Comparison of ENCODE assay signal across 18 cellular contexts in genomic region chr1:173505401-173505800, GRCh38. TPM values are rescaled to one million over a fixed set of nuclear protein-coding genes. Genes with fewer than 3 reads are reported as not detected.
DNase-seq lines count a peak whose midpoint lies in the region; ATAC-seq, FAIRE-seq and TF ChIP-seq lines count a peak whose summit lies in the region.
"Had no signal": no experiment of that assay in that cellular context is flagged by ENCODE, and none has a peak within 500 bp of the region (broad histone marks: within the 10 kb centered on the region; RNA-seq: fewer than 3 reads in every experiment).

No MANE protein-coding gene starts in this region.

- H2AK9ac ChIP-seq in IMR-90 (replicated peaks; ENCODE audit: low read depth, low read length, poor library complexity) = no peak overlapping the region

- no peaks in the 10 kb centered on the region for H4K20me1 ChIP-seq in IMR-90 (ENCODE audit: insufficient read depth, low read length)

- no peaks in the 10 kb centered on the region for H3K27me3 Mint-ChIP-seq in activated CD8-positive, alpha-beta memory T cell treated with anti-CD3 and anti-CD28 coated beads, Interleukin-2, amount 10 ng/mL, durations not matched to agents 7 days and 5 days
- H3K27me3 Mint-ChIP-seq in stimulated activated memory B cell treated with anti-CD40 and anti-IgM and Interleukin-4, amounts not matched to agents 10 μg/mL and 1 μg/mL and 100 μg/mL, for 72 hours = no peaks in the 10 kb centered on the region
- H3K27me3 Mint-ChIP-seq: B cell; CD4-positive, alpha-beta T cell had no signal

- H3K4me1 ChIP-seq in IMR-90 (ENCODE audit: control insufficient read depth, insufficient read depth, low read length) = peaks cover 5% of the 10 kb centered on the region; the same call in 1 of the 2 replicates
- peaks cover 4% of the 10 kb centered on the region for H3K4me1 ChIP-seq in mesenchymal stem cell (ENCODE audit: control insufficient read depth, insufficient read depth, low read depth, low read length)

- POLR2A ChIA-PET in IMR-90 (lab: Charles Lee; ENCODE audit: unreplicated experiment) = no interaction called here

- H3K36me3 Mint-ChIP-seq in activated CD8-positive, alpha-beta memory T cell treated with anti-CD3 and anti-CD28 coated beads, Interleukin-2, amount 10 ng/mL, durations not matched to agents 7 days and 5 days = no peaks in the 10 kb centered on the region
- H3K36me3 Mint-ChIP-seq in stimulated activated memory B cell treated with anti-CD40 and anti-IgM and Interleukin-4, amounts not matched to agents 10 μg/mL and 1 μg/mL and 100 μg/mL, for 72 hours = no peaks in the 10 kb centered on the region

- H3K14ac ChIP-seq in IMR-90 (replicated peaks; ENCODE audit: low read depth, low read length) = no peak overlapping the region
- H3K14ac ChIP-seq in mesenchymal stem cell (ENCODE audit: low read length in 2 of 2) = no peak overlapping the region

- H3K4me2 ChIP-seq in IMR-90 (ENCODE audit: low read depth, low read length) (no peak overlapping the region), mesenchymal stem cell (ENCODE audit: low read length, poor library complexity, severe bottlenecking) (no peak overlapping the region)

- FAIRE-seq in bronchial epithelial cell (lab: Jason Lieb, UNC) = no peak
- FAIRE-seq: A204.1, GM12892 had no signal

- H2AFZ ChIP-seq in IMR-90 (replicated peaks; ENCODE audit: low read length, poor library complexity) = no peak overlapping the region
- no peak overlapping the region for H2AFZ ChIP-seq in mesenchymal stem cell (ENCODE audit: low read depth, low read length)

- H3K79me1 ChIP-seq in IMR-90 (ENCODE audit: low read depth in 1 of 2, low read length in 2 of 2) (no peaks in the 10 kb centered on the region), mesenchymal stem cell (replicated peaks; ENCODE audit: low read length, poor library complexity, severe bottlenecking) (no peaks in the 10 kb centered on the region)

- no peak for ATAC-seq in IMR-90 (ENCODE audit: low read depth)
- ATAC-seq in activated CD8-positive, alpha-beta memory T cell treated with anti-CD3 and anti-CD28 coated beads, Interleukin-2, amount 10 ng/mL, durations not matched to agents 7 days and 5 days = no peak
- no peak for ATAC-seq in GM21723 (IDR thresholded peaks at IDR 0.05; ENCODE audit: unreplicated experiment)
- ATAC-seq in stimulated activated memory B cell treated with anti-CD40 and anti-IgM and Interleukin-4, amounts not matched to agents 10 μg/mL and 1 μg/mL and 100 μg/mL, for 72 hours = no peak

- no peak overlapping the region for H3K27ac Mint-ChIP-seq in activated CD8-positive, alpha-beta memory T cell treated with anti-CD3 and anti-CD28 coated beads, Interleukin-2, amount 10 ng/mL, durations not matched to agents 7 days and 5 days
- H3K27ac Mint-ChIP-seq in stimulated activated memory B cell treated with anti-CD40 and anti-IgM and Interleukin-4, amounts not matched to agents 10 μg/mL and 1 μg/mL and 100 μg/mL, for 72 hours = no peak overlapping the region
- H3K27ac Mint-ChIP-seq: B cell; CD4-positive, alpha-beta T cell; HFFc6 had no signal

- H2BK5ac ChIP-seq in IMR-90 (ENCODE audit: low read depth, low read length, poor library complexity, severe bottlenecking) (no peak overlapping the region), mesenchymal stem cell (ENCODE audit: low read depth, low read length, poor library complexity, severe bottlenecking) (no peak overlapping the region)

- CTCF ChIA-PET in IMR-90 (lab: Yijun Ruan, JAX) = interaction anchor here (0.6 kb wide), 1 partner anchor 17 kb away, joined by 3 read pairs; no protein-coding TSS in a partner anchor
- CTCF ChIA-PET in activated CD8-positive, alpha-beta memory T cell treated with anti-CD3 and anti-CD28 coated beads, Interleukin-2, amount 10 ng/mL, durations not matched to agents 7 days and 5 days (lab: Charles Lee) = interaction anchor here (1.0 to 1.3 kb wide), 2 partner anchors 8 to 74 kb away, joined by 3 to 5 read pairs; no protein-coding TSS in a partner anchor

- DNase-seq in A172 (ENCODE audit: low spot score) (peak; percentile 33), IMR-90 (peak; percentile 34), bronchial epithelial cell (ENCODE audit: low read depth) (peak; percentile 12), mesenchymal stem cell (peak; percentile 16), OCI-M1 (lab: John Stamatoyannopoulos, UW) (no peak)
- DNase-seq in activated CD8-positive, alpha-beta memory T cell treated with anti-CD3 and anti-CD28 coated beads, Interleukin-2, amount 10 ng/mL, durations not matched to agents 7 days and 5 days = no peak
- DNase-seq: C1 segment of cervical spinal cord; Calu3; CD4-positive, alpha-beta T cell; DMS79 treated with DMSO at 0.1 percent for 48 hours; GDM1; HCEC 1CT; HFFc6 had no signal

- H2AK5ac ChIP-seq in IMR-90 (ENCODE audit: low read depth, low read length) = no peak overlapping the region
- H2AK5ac ChIP-seq in mesenchymal stem cell (ENCODE audit: low read length, severe bottlenecking) = no peak overlapping the region

- 0 out of 2 replicates have a peak, but pooled peaks cover 7% of the 10 kb centered on the region for H3K9me1 ChIP-seq in IMR-90 (ENCODE audit: insufficient read depth, low read length)

- H3K36me3 ChIP-seq in IMR-90 (ENCODE audit: control insufficient read depth, insufficient read depth, low read length) = no peaks in the 10 kb centered on the region
- no peaks in the 10 kb centered on the region for H3K36me3 ChIP-seq in bronchial epithelial cell (ENCODE audit: control insufficient read depth, insufficient read depth, low read length)
- no peaks in the 10 kb centered on the region for H3K36me3 ChIP-seq in mesenchymal stem cell (ENCODE audit: control insufficient read depth in 1 of 2, insufficient read depth in 2 of 2, low read depth in 1 of 2, low read length in 2 of 2)

- H2BK15ac ChIP-seq in IMR-90 (ENCODE audit: low read depth, low read length) (no peak overlapping the region), mesenchymal stem cell (ENCODE audit: low read depth, poor library complexity, severe bottlenecking) (no peak overlapping the region)

- TF ChIP-seq RAD21 in IMR-90 (IDR thresholded peaks at IDR 0.05; ENCODE audit: low read length) = no peak

- TF ChIP-seq CTCF in IMR-90 (conservative IDR thresholded peaks at IDR 0.05; ENCODE audit: low read depth, low read length) (no peak), bronchial epithelial cell (IDR thresholded peaks at IDR 0.05; ENCODE audit: insufficient read depth, low read length, severe bottlenecking) (no peak)

- no peaks in the 10 kb centered on the region for H3K9me3 Mint-ChIP-seq in activated CD8-positive, alpha-beta memory T cell treated with anti-CD3 and anti-CD28 coated beads, Interleukin-2, amount 10 ng/mL, durations not matched to agents 7 days and 5 days (ENCODE audit: low read depth)
- H3K9me3 Mint-ChIP-seq in stimulated activated memory B cell treated with anti-CD40 and anti-IgM and Interleukin-4, amounts not matched to agents 10 μg/mL and 1 μg/mL and 100 μg/mL, for 72 hours = no peaks in the 10 kb centered on the region
- H3K9me3 Mint-ChIP-seq: CD4-positive, alpha-beta T cell; HFFc6 had no signal

- H3K56ac ChIP-seq in IMR-90 (ENCODE audit: extremely low read depth, insufficient read depth, low read length) = no peak overlapping the region

- BruUV-seq in IMR-90 (replicated peaks; lab: Mats Ljungman, UMichigan) = no TSS peak

- no peak overlapping the region for H3K4me3 Mint-ChIP-seq in activated CD8-positive, alpha-beta memory T cell treated with anti-CD3 and anti-CD28 coated beads, Interleukin-2, amount 10 ng/mL, durations not matched to agents 7 days and 5 days
- H3K4me3 Mint-ChIP-seq in stimulated activated memory B cell treated with anti-CD40 and anti-IgM and Interleukin-4, amounts not matched to agents 10 μg/mL and 1 μg/mL and 100 μg/mL, for 72 hours = no peak overlapping the region
- H3K4me3 Mint-ChIP-seq: B cell; CD4-positive, alpha-beta T cell; HFFc6 had no signal

- no peak overlapping the region; the same call in 1 of the 2 replicates for H3K4ac ChIP-seq in IMR-90 (ENCODE audit: low read depth, low read length)
- no peak overlapping the region for H3K4ac ChIP-seq in mesenchymal stem cell (ENCODE audit: low read depth in 1 of 2, low read length in 2 of 2)

- H3K4me3 ChIP-seq in IMR-90 (ENCODE audit: insufficient read depth, low read depth, low read length) (no peak overlapping the region), bronchial epithelial cell (ENCODE audit: low read depth, low read length) (no peak overlapping the region), mesenchymal stem cell (ENCODE audit: insufficient read depth in 1 of 2, low read depth in 1 of 2, low read length in 2 of 2) (no peak overlapping the region)

- H3K18ac ChIP-seq in IMR-90 (ENCODE audit: low read depth, low read length) = no peak overlapping the region
- H3K18ac ChIP-seq in mesenchymal stem cell (ENCODE audit: low read depth in 1 of 2, low read length in 2 of 2) = no peak overlapping the region

- H3K27me3 ChIP-seq in IMR-90 (ENCODE audit: control insufficient read depth, insufficient read depth, low read length) (no peaks in the 10 kb centered on the region; the same call in 1 of the 2 replicates), bronchial epithelial cell (ENCODE audit: control insufficient read depth, insufficient read depth, low read length) (no peaks in the 10 kb centered on the region), mesenchymal stem cell (ENCODE audit: control insufficient read depth in 1 of 2, insufficient read depth in 1 of 2, low read length in 2 of 2) (no peaks in the 10 kb centered on the region)

- H2BK20ac ChIP-seq in IMR-90 (ENCODE audit: low read depth, low read length) = no peak overlapping the region

- intact Hi-C loops in IMR-90 (cut with micrococcal nuclease) = no loop called here

- H2BK120ac ChIP-seq in IMR-90 (ENCODE audit: low read depth, low read length) = no peak overlapping the region
- no peak overlapping the region for H2BK120ac ChIP-seq in mesenchymal stem cell (ENCODE audit: low read depth, low read length)

- no peak overlapping the region for H4K8ac ChIP-seq in IMR-90 (ENCODE audit: low read depth in 2 of 2, low read length in 2 of 2)
- H4K8ac ChIP-seq in mesenchymal stem cell (ENCODE audit: low read length) = no peak overlapping the region

- no peaks in the 10 kb centered on the region for H3K4me1 Mint-ChIP-seq in activated CD8-positive, alpha-beta memory T cell treated with anti-CD3 and anti-CD28 coated beads, Interleukin-2, amount 10 ng/mL, durations not matched to agents 7 days and 5 days
- H3K4me1 Mint-ChIP-seq in stimulated activated memory B cell treated with anti-CD40 and anti-IgM and Interleukin-4, amounts not matched to agents 10 μg/mL and 1 μg/mL and 100 μg/mL, for 72 hours = no peaks in the 10 kb centered on the region
- H3K4me1 Mint-ChIP-seq: B cell had no signal

- H3K9me3 ChIP-seq in IMR-90 (ENCODE audit: control insufficient read depth, insufficient read depth, low read length) (no peaks in the 10 kb centered on the region), mesenchymal stem cell (ENCODE audit: control insufficient read depth, low read length) (no peaks in the 10 kb centered on the region)

- H4K5ac ChIP-seq in IMR-90 (ENCODE audit: low read depth, low read length) = no peak overlapping the region

- H2BK12ac ChIP-seq in mesenchymal stem cell (ENCODE audit: low read length in 2 of 2) = no peak overlapping the region

- H3K27ac ChIP-seq in IMR-90 (ENCODE audit: insufficient read depth, low read length) (no peak overlapping the region), mesenchymal stem cell (ENCODE audit: low read length, poor library complexity, severe bottlenecking) (no peak overlapping the region)

- H4K91ac ChIP-seq in IMR-90 (ENCODE audit: insufficient read depth, low read depth, low read length) (no peak overlapping the region), mesenchymal stem cell (ENCODE audit: low read length) (no peak overlapping the region)

- H3K23ac ChIP-seq in IMR-90 (ENCODE audit: low read depth, low read length) = no peak overlapping the region
- H3K23ac ChIP-seq in mesenchymal stem cell (ENCODE audit: low read length in 2 of 2) = no peak overlapping the region

- TF ChIP-seq POLR2A in IMR-90 (IDR thresholded peaks at IDR 0.05; ENCODE audit: low read depth, low read length) = no peak

- in situ Hi-C loops in IMR-90 (cut with MboI; ENCODE audit: low sequenced_read_pairs) = no loop called here

- H3K9ac ChIP-seq in IMR-90 (ENCODE audit: low read depth, low read length) = no peak overlapping the region
- H3K9ac ChIP-seq in mesenchymal stem cell (ENCODE audit: low read length) = no peak overlapping the region

- dilution Hi-C loops in IMR-90 (cut with HindIII; ENCODE audit: low sequenced_read_pairs, unreplicated experiment) = no loop called here

RNA-seq across cellular contexts. Expression of gene PRDX6, which starts 28.3 kb away (rescaled TPM):
- 436 and 466 TPM in 2 replicates for total RNA-seq in A172 (2014; rRNA removed; shearing (Covaris generic))
- 293 and 373 TPM in 2 replicates for total RNA-seq in IMR-90 (2012; rRNA removed)
- polyA plus RNA-seq in IMR-90 (2012; rRNA removed) = 348 and 426 TPM in 2 replicates
- 183 and 353 TPM in 2 replicates for polyA plus RNA-seq in IMR-90 (2012; cell fraction: cytosol; rRNA removed)
- polyA plus RNA-seq in IMR-90 (2012; cell fraction: nucleus; rRNA removed; ENCODE audit: low replicate concordance) = 78.5 and 401 TPM in 2 replicates
- 159 and 185 TPM in 2 replicates for total RNA-seq in bronchial epithelial cell
- 474 TPM for polyA plus RNA-seq in mesenchymal stem cell (2013, experiment 1 of 2)
- polyA plus RNA-seq in mesenchymal stem cell (2013, experiment 2 of 2) = 494 TPM
- total RNA-seq in activated CD8-positive, alpha-beta memory T cell treated with anti-CD3 and anti-CD28 coated beads, Interleukin-2, amount 10 ng/mL, durations not matched to agents 7 days and 5 days = 100 to 1,000 TPM; 123 to 153 TPM

Comparison
In these comparisons a context has a peak if more than half of its experiments do, and no peak if none do; other contexts are left out.
1. DNase-seq: peak in A172 (single experiment), IMR-90 (single experiment), bronchial epithelial cell (single experiment) and mesenchymal stem cell (single experiment); none in OCI-M1 (single experiment) and activated CD8-positive, alpha-beta memory T cell treated with anti-CD3 and anti-CD28 coated beads, Interleukin-2, amount 10 ng/mL, durations not matched to agents 7 days and 5 days (single experiment).